Comparison of ENCODE assay signal across 8 cellular contexts in genomic region chr4:110211007-110211769, GRCh38. TPM values are rescaled to one million over a fixed set of nuclear protein-coding genes. Genes with fewer than 3 reads are reported as not detected.
A peak's percentile ranks its signal among the peaks of the same experiment; 100 is the strongest.
DNase-seq lines count a peak whose midpoint lies in the region; ATAC-seq and TF ChIP-seq lines count a peak whose summit lies in the region.

No MANE protein-coding gene starts in this region.

- TF ChIP-seq CTCF in endodermal cell (conservative IDR thresholded peaks at IDR 0.05) (peak; percentile 87), natural killer cell (IDR thresholded peaks at IDR 0.05) (peak; percentile 84)

- intact Hi-C loops in Right ventricle myocardium superior (cut with DNase I): loop anchor here (2.0 kb wide), 1 partner anchor 160 kb away; no protein-coding TSS in a partner anchor
- intact Hi-C loops in right cardiac atrium (cut with DNase I): loop anchor here (5.0 to 10.0 kb wide), 2 partner anchors 159 to 166 kb away; no protein-coding TSS in a partner anchor
- intact Hi-C loops in natural killer cell (cut with micrococcal nuclease): loop anchor here (1.0 kb wide), 1 partner anchor 161 kb away; no protein-coding TSS in a partner anchor

- H3K27me3 Mint-ChIP-seq in T-helper 17 cell (peaks cover under 1% of the 10 kb centered on the region), endodermal cell (ENCODE audit: insufficient read depth) (peaks cover 4% of the 10 kb centered on the region), natural killer cell (ENCODE audit: low read depth in 2 of 2) (no peaks in the 10 kb centered on the region)

- H3K9me3 ChIP-seq in right cardiac atrium (ENCODE audit: control insufficient read depth, low read length) (no peaks in the 10 kb centered on the region), T-helper 17 cell (ENCODE audit: control insufficient read depth, low read length, poor library complexity, severe bottlenecking) (no peaks in the 10 kb centered on the region), endodermal cell (ENCODE audit: control insufficient read depth, low read length) (no peaks in the 10 kb centered on the region)

- H3K27ac ChIP-seq in right cardiac atrium (ENCODE audit: low read length) (no peak overlapping the region), endodermal cell (ENCODE audit: low read depth, low read length) (no peak overlapping the region)

- H3K4me1 Mint-ChIP-seq in T-helper 17 cell: peaks cover 2% of the 10 kb centered on the region
- peaks cover 11% of the 10 kb centered on the region for H3K4me1 Mint-ChIP-seq in endodermal cell
- peaks cover 0 to 5% of the 10 kb centered on the region in 2 donors for H3K4me1 Mint-ChIP-seq in natural killer cell

- ATAC-seq in Right ventricle myocardium superior (ENCODE audit: poor library complexity) (peak; percentile 62), right cardiac atrium (no peak), GM21515 (IDR thresholded peaks at IDR 0.05; ENCODE audit: unreplicated experiment) (peak; percentile 94), T-helper 17 cell (peak; percentile 76), natural killer cell (peak; percentile 70 to 93 (median 85))

- no peak overlapping the region for H3K4me3 Mint-ChIP-seq in T-helper 17 cell
- H3K4me3 Mint-ChIP-seq in endodermal cell: no peak overlapping the region
- H3K4me3 Mint-ChIP-seq in natural killer cell: peak overlapping the region; percentile 55

- H3K27ac Mint-ChIP-seq in T-helper 17 cell (no peak overlapping the region), endodermal cell (no peak overlapping the region), natural killer cell (peak overlapping the region in 1 of 2 donors; percentile 15)

- no peak overlapping the region for H3K4me3 ChIP-seq in right cardiac atrium (ENCODE audit: low read length)
- H3K4me3 ChIP-seq in endodermal cell (ENCODE audit: low read length): no peak overlapping the region

- H3K36me3 Mint-ChIP-seq in T-helper 17 cell (ENCODE audit: low read depth): no peaks in the 10 kb centered on the region
- H3K36me3 Mint-ChIP-seq in endodermal cell (ENCODE audit: low read depth): no peaks in the 10 kb centered on the region
- H3K36me3 Mint-ChIP-seq in natural killer cell: no peaks in the 10 kb centered on the region

- 72% methylated on average over 13 of the region's 13 CpGs for WGBS in right cardiac atrium
- 92 to 95% methylated on average over 4 to 11 of the region's 13 CpGs for WGBS in endodermal cell (ENCODE audit: insufficient coverage in 1 of 2, insufficient read length in 1 of 2), 2 experiments

- H3K9me3 Mint-ChIP-seq in endodermal cell (no peaks in the 10 kb centered on the region), natural killer cell (no peaks in the 10 kb centered on the region)

- H3K27me3 ChIP-seq in right cardiac atrium (ENCODE audit: control insufficient read depth, insufficient read depth) (no peaks in the 10 kb centered on the region), endodermal cell (ENCODE audit: control insufficient read depth, insufficient read depth, low read length, poor library complexity, severe bottlenecking) (no peaks in the 10 kb centered on the region)

- DNase-seq in Right ventricle myocardium superior: no peak
- DNase-seq in right cardiac atrium: no peak
- peak; percentile 29 for DNase-seq in HS-27A (ENCODE audit: low read depth)
- no peak for DNase-seq in T-helper 17 cell
- DNase-seq in endodermal cell: no peak
- no peak for DNase-seq in natural killer cell
- no peak for DNase-seq in NCI-H2081 treated with DMSO at 0.1 percent for 48 hours (lab: John Stamatoyannopoulos, UW)

- no peaks in the 10 kb centered on the region for H3K4me1 ChIP-seq in right cardiac atrium (ENCODE audit: control insufficient read depth, insufficient read depth, low read length)
- H3K4me1 ChIP-seq in endodermal cell (ENCODE audit: control insufficient read depth, insufficient read depth, low read length): peaks cover 3% of the 10 kb centered on the region

- no peaks in the 10 kb centered on the region for H3K36me3 ChIP-seq in endodermal cell (ENCODE audit: control insufficient read depth, insufficient read depth, low read length)

- no peak overlapping the region for H3K9ac ChIP-seq in endodermal cell (ENCODE audit: extremely low read depth, low read length, poor library complexity, severe bottlenecking)

RNA-seq across cellular contexts. Expression of gene ELOVL6, which starts 12.8 kb away (rescaled TPM):
- total RNA-seq in Right ventricle myocardium superior (2.1 TPM), right cardiac atrium (1 to 10 TPM; 1.9 to 5.4 (median 3.1) TPM), T-helper 17 cell (1 to 10 TPM; 3.7 to 3.9 TPM), endodermal cell (10 to 100 TPM; 43.5 to 44.8 TPM), natural killer cell (10 to 100 TPM; 25.0 to 35.2 (median 30.9) TPM)
- 8.1 TPM for polyA plus RNA-seq in right cardiac atrium
- 70.5 TPM for polyA plus RNA-seq in endodermal cell (2013, experiment 1 of 2)
- polyA plus RNA-seq in endodermal cell (2013, experiment 2 of 2): 72.7 TPM

Comparison
In these comparisons a context has a peak if more than half of its experiments do, and no peak if none do; other contexts are left out.
1. ATAC-seq: peak in Right ventricle myocardium superior (single experiment), GM21515 (single experiment), T-helper 17 cell (single experiment) and natural killer cell (3 of 3); none in right cardiac atrium (0 of 2).